ENCODE assay signal across 1 cellular context in the genomic region with DNA sequence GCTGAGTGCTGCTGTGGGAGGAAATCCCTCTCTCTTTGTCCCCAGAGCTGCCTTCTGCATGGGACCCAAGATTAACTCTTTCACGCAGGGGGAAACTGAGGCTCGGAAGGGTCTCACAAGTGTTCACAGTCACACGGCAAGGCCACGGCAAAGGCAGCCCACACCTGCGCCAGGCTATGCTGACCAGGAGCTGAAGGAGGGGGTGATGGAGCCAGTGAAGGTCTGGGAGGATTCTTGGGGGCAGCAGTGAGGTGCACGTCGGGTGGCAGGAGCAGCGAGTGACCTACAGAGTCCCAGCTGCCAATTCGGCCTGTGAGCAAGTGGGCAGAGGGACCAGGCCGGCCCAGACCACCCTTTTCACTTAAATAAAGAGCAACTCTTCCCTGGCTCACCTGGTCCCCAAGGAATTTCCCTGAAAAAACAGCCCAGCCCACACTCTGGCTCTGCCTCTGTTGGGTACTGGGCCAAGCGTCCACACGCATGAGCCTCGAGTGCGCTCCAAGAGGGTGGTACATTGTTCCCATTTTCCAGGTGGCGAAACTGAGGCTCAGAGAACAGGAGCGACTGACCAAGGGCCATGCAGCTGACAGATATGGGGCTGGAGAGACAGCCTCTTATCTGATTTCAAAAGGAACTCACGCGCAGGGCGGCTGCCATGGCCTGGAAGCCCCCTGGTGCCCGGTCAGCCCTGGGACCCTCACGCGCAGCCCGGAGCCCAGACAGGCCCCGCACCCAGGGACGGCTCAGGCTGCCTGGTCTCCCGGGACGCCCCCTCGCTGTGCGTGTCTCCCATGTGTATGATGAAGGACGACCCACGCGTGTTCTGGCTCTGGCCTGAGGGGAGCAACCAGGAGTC.
TF ChIP-seq lines count a peak whose summit lies in the region.

No MANE protein-coding gene starts in this region.

TF ChIP-seq in H1, 55 proteins besides CTCF, POLR2A, EP300 and RAD21:
- TF ChIP-seq SP1 (IDR thresholded peaks at IDR 0.05; ENCODE audit: low read depth, low read length): no peak
- no peak for TF ChIP-seq TEAD4 (IDR thresholded peaks at IDR 0.05; ENCODE audit: low read depth, low read length)
- no peak for TF ChIP-seq ZNF274 (IDR thresholded peaks at IDR 0.05; ENCODE audit: borderline replicate concordance, extremely low read depth, low read length)
- TF ChIP-seq TCF12 (IDR thresholded peaks at IDR 0.05; ENCODE audit: low read depth, low read length): no peak
- TF ChIP-seq JUN (IDR thresholded peaks at IDR 0.05; ENCODE audit: low read depth, low read length): no peak
- no peak for TF ChIP-seq GABPA (IDR thresholded peaks at IDR 0.05; ENCODE audit: borderline replicate concordance, insufficient read depth, low read length)
- no peak for TF ChIP-seq TAF7 (optimal IDR thresholded peaks at IDR 0.05; ENCODE audit: borderline replicate concordance, low read depth, low read length)
- no peak for TF ChIP-seq SIRT6 (IDR thresholded peaks at IDR 0.05; ENCODE audit: low read length)
- TF ChIP-seq RFX5 (IDR thresholded peaks at IDR 0.05; ENCODE audit: borderline replicate concordance, low read depth, low read length): no peak
- no peak for TF ChIP-seq KDM5A (IDR thresholded peaks at IDR 0.05; ENCODE audit: low read length)
- no peak for TF ChIP-seq KDM4A (IDR thresholded peaks at IDR 0.05; ENCODE audit: low read depth, low read length, severe bottlenecking)
